ENCODE assay signal across 1 cellular context in genomic region chr9:121737481-121737931, GRCh38.
TF ChIP-seq lines count a peak whose summit lies in the region.

No MANE protein-coding gene starts in this region.

TF ChIP-seq in HepG2, 621 proteins besides CTCF, POLR2A, EP300 and RAD21 (continued from another document and continues in another):
- TF ChIP-seq ZNF746 (CRISPR knock-in tag; IDR thresholded peaks at IDR 0.05) (peak; percentile 52; the same call in 1 of the 2 replicates), RELA (CRISPR knock-in tag; IDR thresholded peaks at IDR 0.05) (no peak), ZNF124 (CRISPR knock-in tag; IDR thresholded peaks at IDR 0.05) (no peak), ZNF34 (CRISPR knock-in tag; IDR thresholded peaks at IDR 0.05; ENCODE audit: borderline replicate concordance) (0 out of 2 replicates have a peak, but pooled peaks have one; percentile 20), HOXD1 (CRISPR knock-in tag; IDR thresholded peaks at IDR 0.05) (no peak), NKX3-1 (CRISPR knock-in tag; IDR thresholded peaks at IDR 0.05) (peak; percentile 11; the same call in 1 of the 2 replicates), ZNF563 (CRISPR knock-in tag; IDR thresholded peaks at IDR 0.05) (no peak), ZBTB26 (CRISPR knock-in tag; IDR thresholded peaks at IDR 0.05; ENCODE audit: borderline replicate concordance) (no peak), ZNF879 (CRISPR knock-in tag; IDR thresholded peaks at IDR 0.05) (no peak), SUZ12 (IDR thresholded peaks at IDR 0.05; ENCODE audit: low read depth, low read length) (no peak), ZFAT (CRISPR knock-in tag; conservative IDR thresholded peaks at IDR 0.05) (no peak), ZFP91 (CRISPR knock-in tag; IDR thresholded peaks at IDR 0.05; ENCODE audit: borderline replicate concordance) (peak; percentile 78; the same call in 1 of the 2 replicates), GABPB1 (CRISPR knock-in tag; IDR thresholded peaks at IDR 0.05) (peak; percentile 10; the same call in 1 of the 2 replicates), SNAPC4 (CRISPR knock-in tag; IDR thresholded peaks at IDR 0.05) (no peak), XRCC5 (optimal IDR thresholded peaks at IDR 0.05; ENCODE audit: low read length) (no peak), NFKB2 (CRISPR knock-in tag; IDR thresholded peaks at IDR 0.05; ENCODE audit: borderline replicate concordance) (peak; percentile 8; the same call in 1 of the 2 replicates), SP5 (CRISPR knock-in tag; IDR thresholded peaks at IDR 0.05; ENCODE audit: borderline replicate concordance, low read depth) (no peak), PHF21A (CRISPR knock-in tag; IDR thresholded peaks at IDR 0.05) (0 out of 2 replicates have a peak, but pooled peaks have one; percentile 6), AGO2 (optimal IDR thresholded peaks at IDR 0.05; ENCODE audit: low read depth, low read length) (peak; percentile 37), HDAC6 (IDR thresholded peaks at IDR 0.05; ENCODE audit: low read depth, low read length) (no peak), ZNF570 (CRISPR knock-in tag; IDR thresholded peaks at IDR 0.05; ENCODE audit: borderline replicate concordance) (no peak), ZNF484 (CRISPR knock-in tag; IDR thresholded peaks at IDR 0.05; ENCODE audit: borderline replicate concordance, low read depth) (no peak), ZNF337 (CRISPR knock-in tag; IDR thresholded peaks at IDR 0.05; ENCODE audit: borderline replicate concordance, low read depth) (0 out of 2 replicates have a peak, but pooled peaks have one; percentile 28), MYC (CRISPR knock-in tag; IDR thresholded peaks at IDR 0.05; ENCODE audit: borderline replicate concordance) (no peak), NR2C2 (CRISPR knock-in tag; IDR thresholded peaks at IDR 0.05; ENCODE audit: borderline replicate concordance) (no peak; the same call in 1 of the 2 replicates), ZNF343 (CRISPR knock-in tag; IDR thresholded peaks at IDR 0.05) (0 out of 2 replicates have a peak, but pooled peaks have one; percentile 51), FOXJ3 (CRISPR knock-in tag; IDR thresholded peaks at IDR 0.05; ENCODE audit: borderline replicate concordance) (no peak), GRHL1 (CRISPR knock-in tag; conservative IDR thresholded peaks at IDR 0.05) (no peak), SALL1 (CRISPR knock-in tag; IDR thresholded peaks at IDR 0.05) (no peak), GTF3A (CRISPR knock-in tag; conservative IDR thresholded peaks at IDR 0.05) (no peak), ZNF496 (CRISPR knock-in tag; IDR thresholded peaks at IDR 0.05; ENCODE audit: insufficient replicate concordance) (no peak), ZNF704 (CRISPR knock-in tag; IDR thresholded peaks at IDR 0.05; ENCODE audit: borderline replicate concordance) (no peak), ZKSCAN8 (CRISPR knock-in tag; IDR thresholded peaks at IDR 0.05; ENCODE audit: borderline replicate concordance) (no peak), TCF7L2 (IDR thresholded peaks at IDR 0.05; ENCODE audit: low read depth, low read length) (no peak), POLR2G (IDR thresholded peaks at IDR 0.05; ENCODE audit: low read depth, low read length) (no peak), ZNF260 (CRISPR knock-in tag; IDR thresholded peaks at IDR 0.05; ENCODE audit: borderline replicate concordance, low read depth) (no peak), ZNF121 (CRISPR knock-in tag; IDR thresholded peaks at IDR 0.05) (no peak), ZNF703 (CRISPR knock-in tag; IDR thresholded peaks at IDR 0.05; ENCODE audit: borderline replicate concordance) (0 out of 2 replicates have a peak, but pooled peaks have one; percentile 69), PCBP2 (optimal IDR thresholded peaks at IDR 0.05; ENCODE audit: low read depth, low read length, poor library complexity, severe bottlenecking) (no peak), KLF9 (CRISPR knock-in tag; IDR thresholded peaks at IDR 0.05; ENCODE audit: low read depth) (no peak), HOMEZ (CRISPR knock-in tag; IDR thresholded peaks at IDR 0.05; ENCODE audit: low read depth) (no peak), GFI1 (CRISPR knock-in tag; IDR thresholded peaks at IDR 0.05; ENCODE audit: borderline replicate concordance) (no peak), ATF1 (CRISPR knock-in tag; IDR thresholded peaks at IDR 0.05) (no peak), NFATC3 (CRISPR knock-in tag; IDR thresholded peaks at IDR 0.05) (no peak), DMAP1 (CRISPR knock-in tag; IDR thresholded peaks at IDR 0.05) (no peak), DNMT3B (CRISPR knock-in tag; conservative IDR thresholded peaks at IDR 0.05) (no peak), ZNF747 (CRISPR knock-in tag; IDR thresholded peaks at IDR 0.05; ENCODE audit: borderline replicate concordance) (no peak), GATAD2A (CRISPR knock-in tag; IDR thresholded peaks at IDR 0.05) (no peak), ZNF414 (CRISPR knock-in tag; IDR thresholded peaks at IDR 0.05) (no peak), TIGD3 (CRISPR knock-in tag; IDR thresholded peaks at IDR 0.05; ENCODE audit: borderline replicate concordance) (no peak; the same call in 1 of the 2 replicates), ZNF674 (CRISPR knock-in tag; IDR thresholded peaks at IDR 0.05; ENCODE audit: low read depth) (no peak)
- TF ChIP-seq, protein P1, sequence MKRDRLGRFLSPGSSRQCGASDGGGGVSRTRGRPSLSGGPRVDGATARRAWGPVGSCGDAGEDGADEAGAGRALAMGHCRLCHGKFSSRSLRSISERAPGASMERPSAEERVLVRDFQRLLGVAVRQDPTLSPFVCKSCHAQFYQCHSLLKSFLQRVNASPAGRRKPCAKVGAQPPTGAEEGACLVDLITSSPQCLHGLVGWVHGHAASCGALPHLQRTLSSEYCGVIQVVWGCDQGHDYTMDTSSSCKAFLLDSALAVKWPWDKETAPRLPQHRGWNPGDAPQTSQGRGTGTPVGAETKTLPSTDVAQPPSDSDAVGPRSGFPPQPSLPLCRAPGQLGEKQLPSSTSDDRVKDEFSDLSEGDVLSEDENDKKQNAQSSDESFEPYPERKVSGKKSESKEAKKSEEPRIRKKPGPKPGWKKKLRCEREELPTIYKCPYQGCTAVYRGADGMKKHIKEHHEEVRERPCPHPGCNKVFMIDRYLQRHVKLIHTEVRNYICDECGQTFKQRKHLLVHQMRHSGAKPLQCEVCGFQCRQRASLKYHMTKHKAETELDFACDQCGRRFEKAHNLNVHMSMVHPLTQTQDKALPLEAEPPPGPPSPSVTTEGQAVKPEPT (CRISPR knock-in tag; IDR thresholded peaks at IDR 0.05; ENCODE audit: low read depth), result no peak
- TF ChIP-seq, protein P2, sequence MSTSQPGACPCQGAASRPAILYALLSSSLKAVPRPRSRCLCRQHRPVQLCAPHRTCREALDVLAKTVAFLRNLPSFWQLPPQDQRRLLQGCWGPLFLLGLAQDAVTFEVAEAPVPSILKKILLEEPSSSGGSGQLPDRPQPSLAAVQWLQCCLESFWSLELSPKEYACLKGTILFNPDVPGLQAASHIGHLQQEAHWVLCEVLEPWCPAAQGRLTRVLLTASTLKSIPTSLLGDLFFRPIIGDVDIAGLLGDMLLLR (CRISPR knock-in tag; IDR thresholded peaks at IDR 0.05), result no peak
